Comparison of ENCODE assay signal across 18 cellular contexts in genomic region chr17:71631483-71631882, GRCh38.
DNase-seq lines count a peak whose midpoint lies in the region; ATAC-seq and TF ChIP-seq lines count a peak whose summit lies in the region.
"Had no signal": no experiment of that assay in that cellular context is flagged by ENCODE, and none has a peak within 500 bp of the region (broad histone marks: within the 10 kb centered on the region; RNA-seq: fewer than 3 reads in every experiment).

No MANE protein-coding gene starts in this region.

- H3K18ac ChIP-seq in mesenchymal stem cell (ENCODE audit: low read depth in 1 of 2, low read length in 2 of 2): no peak overlapping the region

- no peak overlapping the region for H3K27ac Mint-ChIP-seq in activated T-helper 1 cell treated with anti-CD3 and anti-CD28 coated beads, Interleukin-12 subunit alpha, Interleukin-12 subunit beta, Interleukin-2, Interleukin-4 antibody, amounts not matched to agents 30 ng/mL and 10 ng/mL and 1 ng/mL, durations not matched to agents 14 hours and 24 hours and 36 hours
- H3K27ac Mint-ChIP-seq: effector memory CD8-positive, alpha-beta T cell had no signal

- H3K4me1 ChIP-seq in mesenchymal stem cell (ENCODE audit: control insufficient read depth, insufficient read depth, low read depth, low read length): peaks cover 1% of the 10 kb centered on the region
- no peaks in the 10 kb centered on the region for H3K4me1 ChIP-seq in left lung
- H3K4me1 ChIP-seq: BE2C had no signal

- no peak overlapping the region for H2AK5ac ChIP-seq in mesenchymal stem cell (ENCODE audit: low read length, severe bottlenecking)

- H3K27ac ChIP-seq in mesenchymal stem cell (ENCODE audit: low read length, poor library complexity, severe bottlenecking) (peak overlapping the region; percentile 87), left lung (no peak overlapping the region)
- H3K27ac ChIP-seq: cardiac muscle cell, ovary, stomach, WERI-Rb-1 had no signal

- H3K9me3 Mint-ChIP-seq in activated T-helper 1 cell treated with anti-CD3 and anti-CD28 coated beads, Interleukin-12 subunit alpha, Interleukin-12 subunit beta, Interleukin-2, Interleukin-4 antibody, amounts not matched to agents 30 ng/mL and 10 ng/mL and 1 ng/mL, durations not matched to agents 14 hours and 24 hours and 36 hours: peaks cover 6% of the 10 kb centered on the region

- intact Hi-C loops in left lung (cut with DNase I): no loop called here
- intact Hi-C loops in activated T-helper 1 cell treated with anti-CD3 and anti-CD28 coated beads, Interleukin-12 subunit alpha, Interleukin-12 subunit beta, Interleukin-2, Interleukin-4 antibody, amounts not matched to agents 30 ng/mL and 10 ng/mL and 1 ng/mL, durations not matched to agents 14 hours and 24 hours and 36 hours (cut with micrococcal nuclease): no loop called here

- H3K36me3 ChIP-seq in mesenchymal stem cell (ENCODE audit: control insufficient read depth in 1 of 2, insufficient read depth in 2 of 2, low read depth in 1 of 2, low read length in 2 of 2) (no peaks in the 10 kb centered on the region), left lung (no peaks in the 10 kb centered on the region)
- H3K36me3 ChIP-seq: BE2C, cardiac muscle cell, ovary, stomach, WERI-Rb-1 had no signal

- H3K36me3 Mint-ChIP-seq in activated T-helper 1 cell treated with anti-CD3 and anti-CD28 coated beads, Interleukin-12 subunit alpha, Interleukin-12 subunit beta, Interleukin-2, Interleukin-4 antibody, amounts not matched to agents 30 ng/mL and 10 ng/mL and 1 ng/mL, durations not matched to agents 14 hours and 24 hours and 36 hours (ENCODE audit: low read depth): no peaks in the 10 kb centered on the region

- H2BK15ac ChIP-seq in mesenchymal stem cell (ENCODE audit: low read depth, poor library complexity, severe bottlenecking): no peak overlapping the region

- WGBS in mesenchymal stem cell: no CpG with 5 or more reads among the region's 1 CpG

- H4K8ac ChIP-seq in mesenchymal stem cell (ENCODE audit: low read length): no peak overlapping the region

- no peak overlapping the region for H3K9ac ChIP-seq in mesenchymal stem cell (ENCODE audit: low read length)

- H3K4me3 ChIP-seq in AG10803 (ENCODE audit: low read length) (no peak overlapping the region), cardiac fibroblast (replicated peaks in 1 of 2; ENCODE audit: low read depth in 2 of 2, low read length in 2 of 2) (no peak overlapping the region), mesenchymal stem cell (ENCODE audit: insufficient read depth in 1 of 2, low read depth in 1 of 2, low read length in 2 of 2) (no peak overlapping the region), left lung (no peak overlapping the region)
- H3K4me3 ChIP-seq: cardiac muscle cell, ovary, stomach had no signal

- no peak for TF ChIP-seq RAD21 in Ishikawa (IDR thresholded peaks at IDR 0.05; ENCODE audit: low read depth)

- H3K4me2 ChIP-seq in mesenchymal stem cell (ENCODE audit: low read length, poor library complexity, severe bottlenecking): peak overlapping the region; percentile 13

- H3K4me1 Mint-ChIP-seq in activated T-helper 1 cell treated with anti-CD3 and anti-CD28 coated beads, Interleukin-12 subunit alpha, Interleukin-12 subunit beta, Interleukin-2, Interleukin-4 antibody, amounts not matched to agents 30 ng/mL and 10 ng/mL and 1 ng/mL, durations not matched to agents 14 hours and 24 hours and 36 hours (ENCODE audit: low read depth): no peaks in the 10 kb centered on the region

- no peaks in the 10 kb centered on the region for H3K9me3 ChIP-seq in mesenchymal stem cell (ENCODE audit: control insufficient read depth, low read length)
- H3K9me3 ChIP-seq in left lung: no peaks in the 10 kb centered on the region
- H3K9me3 ChIP-seq: BE2C, ovary, stomach had no signal

- H4K91ac ChIP-seq in mesenchymal stem cell (ENCODE audit: low read length): no peak overlapping the region

- no peak overlapping the region for H3K14ac ChIP-seq in mesenchymal stem cell (ENCODE audit: low read length in 2 of 2)

- H2AFZ ChIP-seq in mesenchymal stem cell (ENCODE audit: low read depth, low read length): no peak overlapping the region

- TF ChIP-seq CTCF in AG10803 (conservative IDR thresholded peaks at IDR 0.05; ENCODE audit: low read length) (no peak), cardiac fibroblast (IDR thresholded peaks at IDR 0.05; ENCODE audit: low read depth, low read length) (no peak), left lung (IDR thresholded peaks at IDR 0.05) (no peak)

- H3K23ac ChIP-seq in mesenchymal stem cell (ENCODE audit: low read length in 2 of 2): no peak overlapping the region

- H2BK120ac ChIP-seq in mesenchymal stem cell (ENCODE audit: low read depth, low read length): no peak overlapping the region

- ATAC-seq in HG03342 (IDR thresholded peaks at IDR 0.05; ENCODE audit: unreplicated experiment) (no peak), left lung (no peak), GM18517 (IDR thresholded peaks at IDR 0.05; ENCODE audit: unreplicated experiment) (no peak)
- ATAC-seq: effector memory CD8-positive, alpha-beta T cell; HepG2 had no signal

- no peak overlapping the region for H3K4ac ChIP-seq in mesenchymal stem cell (ENCODE audit: low read depth in 1 of 2, low read length in 2 of 2)

- no peak overlapping the region for H3K4me3 Mint-ChIP-seq in activated T-helper 1 cell treated with anti-CD3 and anti-CD28 coated beads, Interleukin-12 subunit alpha, Interleukin-12 subunit beta, Interleukin-2, Interleukin-4 antibody, amounts not matched to agents 30 ng/mL and 10 ng/mL and 1 ng/mL, durations not matched to agents 14 hours and 24 hours and 36 hours
- H3K4me3 Mint-ChIP-seq: effector memory CD8-positive, alpha-beta T cell had no signal

- TF ChIP-seq EP300 in Ishikawa (IDR thresholded peaks at IDR 0.05; ENCODE audit: borderline replicate concordance): peak; percentile 51; the same call in 1 of the 2 replicates

- peak overlapping the region; percentile 48 for H2BK5ac ChIP-seq in mesenchymal stem cell (ENCODE audit: low read depth, low read length, poor library complexity, severe bottlenecking)

- no peaks in the 10 kb centered on the region for H3K27me3 Mint-ChIP-seq in activated T-helper 1 cell treated with anti-CD3 and anti-CD28 coated beads, Interleukin-12 subunit alpha, Interleukin-12 subunit beta, Interleukin-2, Interleukin-4 antibody, amounts not matched to agents 30 ng/mL and 10 ng/mL and 1 ng/mL, durations not matched to agents 14 hours and 24 hours and 36 hours (ENCODE audit: insufficient read depth)
- H3K27me3 Mint-ChIP-seq: effector memory CD8-positive, alpha-beta T cell had no signal

- no peak overlapping the region for H2BK12ac ChIP-seq in mesenchymal stem cell (ENCODE audit: low read length in 2 of 2)

- H3K27me3 ChIP-seq in mesenchymal stem cell (ENCODE audit: control insufficient read depth in 1 of 2, insufficient read depth in 1 of 2, low read length in 2 of 2) (no peaks in the 10 kb centered on the region), left lung (no peaks in the 10 kb centered on the region)
- H3K27me3 ChIP-seq: BE2C, cardiac muscle cell, ovary, stomach had no signal

- H3K79me1 ChIP-seq in mesenchymal stem cell (replicated peaks; ENCODE audit: low read length, poor library complexity, severe bottlenecking): no peaks in the 10 kb centered on the region

- peak; percentile 86 for DNase-seq in AG10803 (ENCODE audit: low read depth)
- DNase-seq in cardiac fibroblast (ENCODE audit: low read depth in 2 of 2): peak; percentile 26 to 67
- peak; percentile 40 for DNase-seq in mesenchymal stem cell
- DNase-seq in left lung: no peak
- DNase-seq in activated T-helper 1 cell treated with anti-CD3 and anti-CD28 coated beads, Interleukin-12 subunit alpha, Interleukin-12 subunit beta, Interleukin-2, Interleukin-4 antibody, amounts not matched to agents 30 ng/mL and 10 ng/mL and 1 ng/mL, durations not matched to agents 14 hours and 24 hours and 36 hours (ENCODE audit: low spot score): no peak
- DNase-seq: activated naive CD4-positive, alpha-beta T cell; BE2C; DND-41; effector memory CD8-positive, alpha-beta T cell; NCI-H1048; ovary; stomach; WERI-Rb-1 had no signal

TF ChIP-seq in Ishikawa, 13 proteins besides CTCF, POLR2A, EP300 and RAD21 (continues in another document):
- no peak for TF ChIP-seq CEBPB (IDR thresholded peaks at IDR 0.05)
- TF ChIP-seq MAX (IDR thresholded peaks at IDR 0.05): no peak
- no peak for TF ChIP-seq YY1 (IDR thresholded peaks at IDR 0.05; ENCODE audit: low read depth)
- no peak for TF ChIP-seq NFIC (IDR thresholded peaks at IDR 0.05)
- peak; percentile 65 for TF ChIP-seq TEAD4 (IDR thresholded peaks at IDR 0.05)
- TF ChIP-seq EGR1 (IDR thresholded peaks at IDR 0.05): no peak
- TF ChIP-seq ZBTB7A (IDR thresholded peaks at IDR 0.05; ENCODE audit: low read depth): no peak
- TF ChIP-seq TAF1 (IDR thresholded peaks at IDR 0.05; ENCODE audit: low read depth): no peak
- TF ChIP-seq REST (IDR thresholded peaks at IDR 0.05; ENCODE audit: low read depth): no peak

Comparison
In these comparisons a context has a peak if more than half of its experiments do, and no peak if none do; other contexts are left out.
1. DNase-seq: peak in AG10803 (single experiment), cardiac fibroblast (2 of 2) and mesenchymal stem cell (single experiment); none in left lung (0 of 2) and activated T-helper 1 cell treated with anti-CD3 and anti-CD28 coated beads, Interleukin-12 subunit alpha, Interleukin-12 subunit beta, Interleukin-2, Interleukin-4 antibody, amounts not matched to agents 30 ng/mL and 10 ng/mL and 1 ng/mL, durations not matched to agents 14 hours and 24 hours and 36 hours (single experiment).